Comparison of ENCODE assay signal across 8 cellular contexts in genomic region chr5:140114341-140115185, GRCh38. TPM values are rescaled to one million over a fixed set of nuclear protein-coding genes. Genes with fewer than 3 reads are reported as not detected.
A peak's percentile ranks its signal among the peaks of the same experiment; 100 is the strongest.
DNase-seq lines count a peak whose midpoint lies in the region; ATAC-seq and TF ChIP-seq lines count a peak whose summit lies in the region.

No MANE protein-coding gene starts in this region.

- peak; percentile 20 for TF ChIP-seq POLR2A in GM19193 (IDR thresholded peaks at IDR 0.05; ENCODE audit: extremely low read depth, insufficient read depth, insufficient read length)

- peak overlapping the region; percentile 94 for H3K4me2 ChIP-seq in osteoblast (ENCODE audit: insufficient read depth, low read length)

- peaks cover 0 to 7% (median 0%) of the 10 kb centered on the region in 7 donors for H3K9me3 Mint-ChIP-seq in CD14-positive monocyte
- no peaks in the 10 kb centered on the region for H3K9me3 Mint-ChIP-seq in activated naive CD4-positive, alpha-beta T cell treated with anti-CD3 and anti-CD28 coated beads, Interleukin-2, amount 50 U/mL, for 24 hours

- TF ChIP-seq CTCF in CD14-positive monocyte (IDR thresholded peaks at IDR 0.05) (no peak), osteoblast (IDR thresholded peaks at IDR 0.05; ENCODE audit: extremely low read depth, low read depth, low read length) (no peak)

- peak overlapping the region; percentile 67 for H3K27ac ChIP-seq in osteoblast (ENCODE audit: low read depth, low read length)

- no peaks in the 10 kb centered on the region for H3K36me3 ChIP-seq in osteoblast (ENCODE audit: insufficient read depth, low read length)

- H3K36me3 Mint-ChIP-seq in CD14-positive monocyte, result peaks cover 0 to 8% of the 10 kb centered on the region in 2 donors
- no peaks in the 10 kb centered on the region for H3K36me3 Mint-ChIP-seq in activated naive CD4-positive, alpha-beta T cell treated with anti-CD3 and anti-CD28 coated beads, Interleukin-2, amount 50 U/mL, for 24 hours

- H3K9me3 ChIP-seq in osteoblast (ENCODE audit: low read depth, low read length), result no peaks in the 10 kb centered on the region

- H3K4me1 ChIP-seq in osteoblast (ENCODE audit: insufficient read depth, low read length), result peaks cover 33% of the 10 kb centered on the region

- H3K27me3 ChIP-seq in osteoblast (ENCODE audit: insufficient read depth, low read length), result no peaks in the 10 kb centered on the region

- H3K27me3 Mint-ChIP-seq in CD14-positive monocyte (ENCODE audit: low read depth in 3 of 3), result peaks cover 34 to 38% (median 36%) of the 10 kb centered on the region in 3 donors
- peaks cover 2% of the 10 kb centered on the region for H3K27me3 Mint-ChIP-seq in activated naive CD4-positive, alpha-beta T cell treated with anti-CD3 and anti-CD28 coated beads, Interleukin-2, amount 50 U/mL, for 24 hours

- peak overlapping the region; percentile 86 for H2AFZ ChIP-seq in osteoblast (ENCODE audit: low read length)

- H3K4me3 ChIP-seq in osteoblast (ENCODE audit: insufficient read depth, low read length), result peak overlapping the region; percentile 82

- peaks cover 92% of the 10 kb centered on the region for H3K79me2 ChIP-seq in osteoblast (ENCODE audit: insufficient read depth, low read length)

- H4K20me1 ChIP-seq in osteoblast (ENCODE audit: insufficient read depth, low read length), result peaks cover 60% of the 10 kb centered on the region

- peaks cover 53% of the 10 kb centered on the region for H3K4me1 Mint-ChIP-seq in CD14-positive monocyte
- H3K4me1 Mint-ChIP-seq in activated naive CD4-positive, alpha-beta T cell treated with anti-CD3 and anti-CD28 coated beads, Interleukin-2, amount 50 U/mL, for 24 hours, result peaks cover 68% of the 10 kb centered on the region

- peak overlapping the region; percentile 79 to 93 (median 91) for H3K27ac Mint-ChIP-seq in CD14-positive monocyte
- peak overlapping the region; percentile 75 for H3K27ac Mint-ChIP-seq in activated naive CD4-positive, alpha-beta T cell treated with anti-CD3 and anti-CD28 coated beads, Interleukin-2, amount 50 U/mL, for 24 hours

- DNase-seq in CD14-positive monocyte (ENCODE audit: low spot score), result peak; percentile 71
- DNase-seq in RKO (ENCODE audit: low spot score), result peak; percentile 77
- DNase-seq in head of caudate nucleus, result peak in 40 of 42 donors; percentile 22 to 79 (median 46)
- peak; percentile 76 for DNase-seq in osteoblast (ENCODE audit: insufficient read length, low spot score, missing footprints)
- no peak for DNase-seq in hepatic stellate cell (ENCODE audit: low spot score)

- peak overlapping the region; percentile 87 to 97 for H3K4me3 Mint-ChIP-seq in CD14-positive monocyte
- peak overlapping the region; percentile 91 for H3K4me3 Mint-ChIP-seq in activated naive CD4-positive, alpha-beta T cell treated with anti-CD3 and anti-CD28 coated beads, Interleukin-2, amount 50 U/mL, for 24 hours

- intact Hi-C loops in CD14-positive monocyte (cut with micrococcal nuclease), result loop anchor here in 1 of 2 donors (10.0 kb wide), 1 partner anchor 590 kb away; the partner anchor contains the start of gene ZMAT2
- intact Hi-C loops in head of caudate nucleus (cut with DNase I), result loop anchor here (5.0 kb wide), 1 partner anchor 72 kb away; the partner anchor contains the start of gene NRG2

- ATAC-seq in HG03378 (IDR thresholded peaks at IDR 0.05; ENCODE audit: unreplicated experiment), result peak; percentile 35

RNA-seq across cellular contexts. Expression of gene PURA, which starts 0.7 kb away (rescaled TPM):
- polyA plus RNA-seq in CD14-positive monocyte, result 1 to 10 TPM; 1.1 to 1.2 TPM
- total RNA-seq in osteoblast, result 29.7 and 30.1 TPM in 2 replicates

RNA-seq across cellular contexts. Expression of gene IGIP, which starts 11.2 kb away (rescaled TPM):
- under 1 TPM in 1 of 2 donors, not detected in 1; 0.08 TPM for polyA plus RNA-seq in CD14-positive monocyte
- total RNA-seq in osteoblast, result 10.5 and 13.0 TPM in 2 replicates
